17 cellular contexts compared by ENCODE assay signal in genomic region chr21:16589499-16589898, GRCh38.
"Had no signal": no experiment of that assay in that cellular context is flagged by ENCODE, and none has a peak within 500 bp of the region (broad histone marks: within the 10 kb centered on the region; RNA-seq: fewer than 3 reads in every experiment).

No MANE protein-coding gene starts in this region.

- H3K4me1 Mint-ChIP-seq: activated CD4-positive, alpha-beta T cell treated with anti-CD3 and anti-CD28 coated beads, Interleukin-2, amount 10 ng/mL, durations not matched to agents 24 days and 14 days had no signal

- H3K4me3 Mint-ChIP-seq: activated CD4-positive, alpha-beta T cell treated with anti-CD3 and anti-CD28 coated beads, Interleukin-2, amount 10 ng/mL, durations not matched to agents 24 days and 14 days; activated CD8-positive, alpha-beta T cell treated with anti-CD3 and anti-CD28 coated beads, Interleukin-2, amount 10 ng/mL, durations not matched to agents 7 days and 5 days; activated T-cell treated with anti-CD3 and anti-CD28 coated beads, Interleukin-2, amount 50 U/mL, for 72 hours; neural progenitor cell had no signal

- H3K4me3 ChIP-seq: stomach had no signal

- H3K9me3 Mint-ChIP-seq: activated CD4-positive, alpha-beta T cell treated with anti-CD3 and anti-CD28 coated beads, Interleukin-2, amount 10 ng/mL, durations not matched to agents 24 days and 14 days; activated naive CD4-positive, alpha-beta T cell treated with anti-CD3 and anti-CD28 coated beads, Interleukin-2, amount 50 U/mL, for 72 hours; activated T-cell treated with anti-CD3 and anti-CD28 coated beads, Interleukin-2, amount 50 U/mL, for 72 hours; brain; neural progenitor cell had no signal

- ATAC-seq: activated CD8-positive, alpha-beta T cell treated with anti-CD3 and anti-CD28 coated beads, Interleukin-2, amount 10 ng/mL, durations not matched to agents 7 days and 5 days; activated naive CD4-positive, alpha-beta T cell treated with anti-CD3 and anti-CD28 coated beads, Interleukin-2, amount 50 U/mL, for 72 hours; activated T-cell treated with anti-CD3 and anti-CD28 coated beads, Interleukin-2, amount 50 U/mL, for 72 hours had no signal

- H3K36me3 Mint-ChIP-seq: activated naive CD4-positive, alpha-beta T cell treated with anti-CD3 and anti-CD28 coated beads, Interleukin-2, amount 50 U/mL, for 72 hours had no signal

- H3K9me3 ChIP-seq: ovary, sigmoid colon, stomach had no signal

- H3K27me3 Mint-ChIP-seq: activated CD4-positive, alpha-beta T cell treated with anti-CD3 and anti-CD28 coated beads, Interleukin-2, amount 10 ng/mL, durations not matched to agents 24 days and 14 days; brain had no signal

- H3K27ac ChIP-seq: neural progenitor cell, ovary had no signal

- DNase-seq: activated CD4-positive, alpha-beta T cell treated with anti-CD3 and anti-CD28 coated beads, Interleukin-2, amount 10 ng/mL, durations not matched to agents 24 days and 14 days; activated CD4-positive, CD25-positive, alpha-beta regulatory T cell; activated CD8-positive, alpha-beta memory T cell treated with anti-CD3 and anti-CD28 coated beads, Interleukin-2, amount 50 U/mL, for 4 hours; activated CD8-positive, alpha-beta T cell treated with anti-CD3 and anti-CD28 coated beads, Interleukin-2, amount 10 ng/mL, durations not matched to agents 7 days and 5 days; activated gamma-delta T cell; activated T-cell treated with anti-CD3 and anti-CD28 coated beads, Interleukin-2, amount 50 U/mL, for 72 hours; amniotic stem cell; ovary; sigmoid colon; stimulated activated CD4-positive, alpha-beta T cell treated with anti-CD3 and anti-CD28 coated beads, Interleukin-12 subunit alpha, Interleukin-12 subunit beta, amount 100 ng/mL, for 4 hours; stimulated activated CD4-positive, alpha-beta T cell treated with anti-CD3 and anti-CD28 coated beads, Interleukin-2, amount 100 ng/mL, for 24 hours; stomach; SW 1271; trophoblast cell had no signal

- H3K36me3 ChIP-seq: neural progenitor cell, ovary, sigmoid colon, stomach had no signal

- H3K27ac Mint-ChIP-seq: activated CD4-positive, alpha-beta T cell treated with anti-CD3 and anti-CD28 coated beads, Interleukin-2, amount 10 ng/mL, durations not matched to agents 24 days and 14 days; activated CD8-positive, alpha-beta T cell treated with anti-CD3 and anti-CD28 coated beads, Interleukin-2, amount 10 ng/mL, durations not matched to agents 7 days and 5 days; activated naive CD4-positive, alpha-beta T cell treated with anti-CD3 and anti-CD28 coated beads, Interleukin-2, amount 50 U/mL, for 72 hours; activated T-cell treated with anti-CD3 and anti-CD28 coated beads, Interleukin-2, amount 50 U/mL, for 72 hours; neural progenitor cell had no signal

- H3K27me3 ChIP-seq: neural progenitor cell, ovary, sigmoid colon, stomach had no signal
